In genomic region chr9:136092741-136093140, GRCh38 we compare ENCODE assay signal across 10 cellular contexts. TPM values are rescaled to one million over a fixed set of nuclear protein-coding genes. Genes with fewer than 3 reads are reported as not detected.
A peak's percentile ranks its signal among the peaks of the same experiment; 100 is the strongest.
DNase-seq lines count a peak whose midpoint lies in the region; ATAC-seq and TF ChIP-seq lines count a peak whose summit lies in the region.
"Had no signal": no experiment of that assay in that cellular context is flagged by ENCODE, and none has a peak within 500 bp of the region (broad histone marks: within the 10 kb centered on the region; RNA-seq: fewer than 3 reads in every experiment).

No MANE protein-coding gene starts in this region.

- H3K36me3 Mint-ChIP-seq in IgD-negative memory B cell, result no peaks in the 10 kb centered on the region
- no peaks in the 10 kb centered on the region for H3K36me3 Mint-ChIP-seq in neural progenitor cell

- peaks cover 48% of the 10 kb centered on the region for H4K20me1 ChIP-seq in neural progenitor cell (ENCODE audit: low read depth)

- POLR2A ChIA-PET in A673 (lab: Charles Lee; ENCODE audit: low non-redundant PET), result no interaction called here

- no peak for TF ChIP-seq CTCF in A673 (conservative IDR thresholded peaks at IDR 0.05; ENCODE audit: low read depth, low read length)
- peak; percentile 17 for TF ChIP-seq CTCF in neural progenitor cell (IDR thresholded peaks at IDR 0.05)

- CTCF ChIA-PET in A673 (lab: Charles Lee), result no interaction called here

- no peak overlapping the region for H2AFZ ChIP-seq in neural progenitor cell (replicated peaks)

- no peak overlapping the region for H3K4me3 ChIP-seq in A673 (ENCODE audit: low read depth, low read length, poor library complexity, severe bottlenecking)
- H3K4me3 ChIP-seq in neural progenitor cell, result no peak overlapping the region

- ATAC-seq in GM21515 (IDR thresholded peaks at IDR 0.05; ENCODE audit: unreplicated experiment), result no peak

- H3K27ac ChIP-seq in A673 (ENCODE audit: low read depth, low read length, poor library complexity, severe bottlenecking) (peak overlapping the region; percentile 50), cingulate gyrus (ENCODE audit: low read depth, low read length) (peak overlapping the region; percentile 85), neural progenitor cell (no peak overlapping the region)

- DNase-seq in A673 (ENCODE audit: low spot score), result no peak
- peak; percentile 8 for DNase-seq in neural progenitor cell (ENCODE audit: low spot score)
- DNase-seq in GM19240 (ENCODE audit: insufficient read length, low spot score), result no peak
- no peak for DNase-seq in DMS153 (lab: John Stamatoyannopoulos, UW)
- no peak for DNase-seq in anterior cingulate cortex (lab: John Stamatoyannopoulos, UW)
- DNase-seq: DMS79; stimulated activated CD4-positive, alpha-beta T cell treated with anti-CD3 and anti-CD28 coated beads, Interleukin-2, amount 100 ng/mL, for 24 hours had no signal

- H3K9me3 Mint-ChIP-seq in IgD-negative memory B cell (no peaks in the 10 kb centered on the region), neural progenitor cell (no peaks in the 10 kb centered on the region)

- peaks cover 0 to 5% (median 0%) of the 10 kb centered on the region in 3 donors for H3K4me1 Mint-ChIP-seq in IgD-negative memory B cell
- peaks cover 17% of the 10 kb centered on the region for H3K4me1 Mint-ChIP-seq in neural progenitor cell

- no peak overlapping the region for H3K9ac ChIP-seq in neural progenitor cell

- H3F3A ChIP-seq in neural progenitor cell (ENCODE audit: low read depth), result peaks cover 29% of the 10 kb centered on the region

- H3K27me3 Mint-ChIP-seq in IgD-negative memory B cell (peaks cover 23% of the 10 kb centered on the region), neural progenitor cell (ENCODE audit: insufficient read depth, low read depth) (peaks cover 11% of the 10 kb centered on the region)

- H3K4me1 ChIP-seq in A673 (ENCODE audit: insufficient read depth, low read length, poor library complexity, severe bottlenecking) (peaks cover 46% of the 10 kb centered on the region), neural progenitor cell (peaks cover 38% of the 10 kb centered on the region)

- BruUV-seq in A673 (replicated peaks; lab: Mats Ljungman, UMichigan), result no TSS peak

- H3K4me3 Mint-ChIP-seq in IgD-negative memory B cell (peak overlapping the region; percentile 31 to 84 (median 56)), neural progenitor cell (peak overlapping the region; percentile 80)

- H3K36me3 ChIP-seq in A673 (ENCODE audit: insufficient read depth, low read length, poor library complexity, severe bottlenecking) (no peaks in the 10 kb centered on the region), neural progenitor cell (no peaks in the 10 kb centered on the region)

- intact Hi-C loops in A673 (cut with micrococcal nuclease; ENCODE audit: unreplicated experiment), result no loop called here

- no peak overlapping the region for H3K27ac Mint-ChIP-seq in IgD-negative memory B cell
- no peak overlapping the region for H3K27ac Mint-ChIP-seq in neural progenitor cell

- H3K4me2 ChIP-seq in neural progenitor cell, result no peak overlapping the region

- no peaks in the 10 kb centered on the region for H3K9me3 ChIP-seq in A673 (ENCODE audit: low read depth, low read length, poor library complexity, severe bottlenecking)
- H3K9me3 ChIP-seq in neural progenitor cell (ENCODE audit: low read depth), result no peaks in the 10 kb centered on the region

- H3K27me3 ChIP-seq in A673 (replicated peaks; ENCODE audit: insufficient read depth, low read depth, low read length, poor library complexity), result no peaks in the 10 kb centered on the region
- H3K27me3 ChIP-seq in neural progenitor cell, result peaks cover 38% of the 10 kb centered on the region

- peaks cover 6% of the 10 kb centered on the region for H3K79me2 ChIP-seq in neural progenitor cell (ENCODE audit: low read depth)

RNA-seq across cellular contexts. Expression of gene NACC2, which starts 2.3 kb away (rescaled TPM):
- 19.5 and 22.7 TPM in 2 replicates for total RNA-seq in A673 (2021)
- 0.78 TPM for polyA plus RNA-seq in IgD-negative memory B cell
- total RNA-seq in neural progenitor cell (ENCODE audit: low replicate concordance), result 4.5 and 9.1 TPM in 2 replicates

RNA-seq across cellular contexts. Expression of gene TMEM250, which starts 25.9 kb away (rescaled TPM):
- total RNA-seq in A673 (2021) (44.7 and 48.4 TPM in 2 replicates), neural progenitor cell (ENCODE audit: low replicate concordance) (16.3 and 46.2 TPM in 2 replicates)
- polyA plus RNA-seq in IgD-negative memory B cell, result 30.3 TPM
